Comparison of ENCODE assay signal across 8 cellular contexts in the genomic region with DNA sequence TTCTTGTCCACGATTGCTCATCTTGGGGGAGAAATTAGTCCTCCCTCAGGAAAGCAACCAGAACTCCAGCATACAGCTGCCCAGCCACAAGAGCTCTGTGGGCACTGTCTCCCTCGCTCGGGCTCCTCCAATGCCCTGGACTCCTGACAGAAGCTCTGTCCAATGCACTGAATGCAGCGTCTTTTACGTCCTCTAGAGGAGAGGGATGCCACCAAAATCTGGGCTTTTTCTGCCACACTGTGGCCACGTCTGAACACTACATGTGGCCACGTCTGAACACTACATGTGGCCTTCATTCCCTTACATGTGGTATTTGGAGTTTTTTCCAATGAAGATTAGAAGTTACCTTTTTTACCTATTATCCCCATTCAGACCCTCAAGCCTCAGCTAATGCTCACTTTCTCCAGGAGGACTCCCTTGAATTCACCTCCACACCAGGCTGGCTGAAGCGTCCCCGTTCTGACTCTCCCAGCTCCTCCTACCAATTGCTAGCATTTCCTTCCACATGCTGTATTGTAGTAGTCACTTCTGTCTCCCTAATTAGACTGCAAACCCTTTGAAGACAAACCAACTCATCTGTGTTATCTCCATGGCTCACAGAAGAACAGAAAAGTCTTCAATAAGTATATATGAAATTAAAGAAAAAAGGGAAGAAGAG.
DNase-seq lines count a peak whose midpoint lies in the region; ATAC-seq, FAIRE-seq and TF ChIP-seq lines count a peak whose summit lies in the region.

No MANE protein-coding gene starts in this region.

- peak; percentile 74 for ATAC-seq in GM18907 (IDR thresholded peaks at IDR 0.05; ENCODE audit: unreplicated experiment)

- H3K27ac ChIP-seq in HL-60 (replicated peaks) (no peak overlapping the region), kidney (ENCODE audit: low read depth in 2 of 2, low read length in 2 of 2) (no peak overlapping the region), testis (no peak overlapping the region)

- FAIRE-seq in bronchial epithelial cell (lab: Jason Lieb, UNC) (peak; percentile 7), kidney (lab: Jason Lieb, UNC) (no peak)

- H3K27me3 ChIP-seq in HL-60 (ENCODE audit: insufficient read depth, poor library complexity, severe bottlenecking) (peaks cover 2% of the 10 kb centered on the region), bronchial epithelial cell (ENCODE audit: control insufficient read depth, insufficient read depth, low read length) (peaks cover 2% of the 10 kb centered on the region), testis (no peaks in the 10 kb centered on the region)

- no peaks in the 10 kb centered on the region for H3K4me1 ChIP-seq in kidney (ENCODE audit: control insufficient read depth in 1 of 2, insufficient read depth in 1 of 2, low read depth in 1 of 2, low read length in 2 of 2)
- no peaks in the 10 kb centered on the region for H3K4me1 ChIP-seq in testis

- H3K4me3 ChIP-seq in HL-60 (replicated peaks; ENCODE audit: insufficient read depth, low read length) (no peak overlapping the region), bronchial epithelial cell (ENCODE audit: low read depth, low read length) (no peak overlapping the region), kidney (ENCODE audit: low read length in 2 of 2) (peak overlapping the region; percentile 12 to 48), testis (no peak overlapping the region)

- TF ChIP-seq CTCF in HL-60 (IDR thresholded peaks at IDR 0.05; ENCODE audit: insufficient read depth, low read length), result peak; percentile 45
- peak; percentile 69 for TF ChIP-seq CTCF in bronchial epithelial cell (IDR thresholded peaks at IDR 0.05; ENCODE audit: insufficient read depth, low read length, severe bottlenecking)
- TF ChIP-seq CTCF in kidney (IDR thresholded peaks at IDR 0.05; ENCODE audit: borderline replicate concordance, extremely low read depth, insufficient read depth), result peak; percentile 66
- peak; percentile 54 to 82 (median 77) for TF ChIP-seq CTCF in testis (IDR thresholded peaks at IDR 0.05)

- H3K9me3 ChIP-seq in kidney (ENCODE audit: control insufficient read depth in 1 of 2, low read length in 2 of 2) (no peaks in the 10 kb centered on the region), testis (no peaks in the 10 kb centered on the region)

- WGBS in testis, 2 donors, result 17 to 19% methylated on average over 9 of the region's 9 CpGs

- intact Hi-C loops in kidney (cut with DNase I) (loop anchor here (5.0 kb wide), 1 partner anchor 457 kb away; no protein-coding TSS in a partner anchor), testis (cut with DNase I; ENCODE audit: low total_unique reads) (no loop called here)

- DNase-seq in C1 segment of cervical spinal cord (lab: John Stamatoyannopoulos, UW), result peak in 12 of 14 donors; percentile 16 to 69 (median 64)
- peak; percentile 22 to 65 for DNase-seq in HL-60 (ENCODE audit: low read depth in 1 of 2, low spot score in 1 of 2)
- peak; percentile 76 for DNase-seq in NCI-H82 treated with DMSO at 0.1 percent for 48 hours (lab: John Stamatoyannopoulos, UW; ENCODE audit: unreplicated experiment)
- DNase-seq in bronchial epithelial cell (ENCODE audit: low read depth), result peak; percentile 65
- DNase-seq in kidney, result no peak
- peak; percentile 80 for DNase-seq in testis
- no peak for DNase-seq in T-helper 9 cell

- no peak for TF ChIP-seq POLR2A in testis (IDR thresholded peaks at IDR 0.05)

- H3K36me3 ChIP-seq in bronchial epithelial cell (ENCODE audit: control insufficient read depth, insufficient read depth, low read length) (no peaks in the 10 kb centered on the region), kidney (ENCODE audit: control insufficient read depth in 1 of 2, insufficient read depth in 2 of 2, low read length in 2 of 2) (no peaks in the 10 kb centered on the region), testis (ENCODE audit: low read depth, missing control alignments) (no peaks in the 10 kb centered on the region)

- H3K9ac ChIP-seq in kidney (ENCODE audit: low read length in 2 of 2), result no peak overlapping the region

Comparison
In these comparisons a context has a peak if more than half of its experiments do, and no peak if none do; other contexts are left out.
1. DNase-seq: peak in C1 segment of cervical spinal cord (12 of 14), HL-60 (2 of 2), NCI-H82 treated with DMSO at 0.1 percent for 48 hours (single experiment), bronchial epithelial cell (single experiment) and testis (single experiment); none in kidney (single experiment) and T-helper 9 cell (single experiment).
2. H3K4me3 ChIP-seq: peak in kidney (2 of 2); none in HL-60 (single experiment), bronchial epithelial cell (single experiment) and testis (0 of 2).
3. Peak in every context shown above with its lines, with median percentiles within 50 percentile points of each other: CTCF ChIP-seq.